35 cellular contexts compared by ENCODE assay signal in genomic region chr4:155249036-155249566, GRCh38. TPM values are rescaled to one million over a fixed set of nuclear protein-coding genes. Genes with fewer than 3 reads are reported as not detected.
DNase-seq lines count a peak whose midpoint lies in the region; FAIRE-seq and TF ChIP-seq lines count a peak whose summit lies in the region.
"Had no signal": no experiment of that assay in that cellular context is flagged by ENCODE, and none has a peak within 500 bp of the region (broad histone marks: within the 10 kb centered on the region; RNA-seq: fewer than 3 reads in every experiment).

No MANE protein-coding gene starts in this region.

- no peak overlapping the region for H4K8ac ChIP-seq in mesendoderm (ENCODE audit: low read depth, low read length)

- H2AK5ac ChIP-seq in mesendoderm (ENCODE audit: low read length) = no peak overlapping the region

- H3K4me3 ChIP-seq in WERI-Rb-1 (ENCODE audit: low read depth, low read length) (peak overlapping the region; percentile 24), mesendoderm (ENCODE audit: low read length) (no peak overlapping the region)
- H3K4me3 ChIP-seq: adrenal gland, hepatocyte, pancreas, smooth muscle cell, suprapubic skin had no signal

- no TSS peak for BruUV-seq in Calu3 (replicated peaks; lab: Mats Ljungman, UMichigan)

- no peaks in the 10 kb centered on the region for H3K9me3 ChIP-seq in WERI-Rb-1 (ENCODE audit: severe bottlenecking)
- H3K9me3 ChIP-seq: adrenal gland, pancreas, suprapubic skin had no signal

- H3K9me3 Mint-ChIP-seq in Calu3 (ENCODE audit: low read depth, unreplicated experiment) (no peaks in the 10 kb centered on the region), type B pancreatic cell (no peaks in the 10 kb centered on the region)
- H3K9me3 Mint-ChIP-seq: activated naive CD4-positive, alpha-beta T cell treated with anti-CD3 and anti-CD28 coated beads, Interleukin-2, amount 10 ng/mL, durations not matched to agents 7 days and 5 days; brain; CD4-positive, alpha-beta T cell; memory B cell had no signal

- WGBS in mesendoderm (ENCODE audit: extremely low coverage, insufficient coverage, low lambda C conversion rate) = no CpG with 5 or more reads among the region's 7 CpGs

- H3K4me2 ChIP-seq in mesendoderm (ENCODE audit: low read length) = no peak overlapping the region
- H3K4me2 ChIP-seq: hepatocyte, smooth muscle cell had no signal

- no peak overlapping the region for H3K56ac ChIP-seq in mesendoderm (ENCODE audit: low read length)

- H3K9ac ChIP-seq in mesendoderm (ENCODE audit: low read length) = no peak overlapping the region

- intact Hi-C loops in Calu3 (cut with micrococcal nuclease; ENCODE audit: unreplicated experiment) = no loop called here

- H3K27me3 ChIP-seq in WERI-Rb-1 (ENCODE audit: insufficient read depth, low read depth, severe bottlenecking) = no peaks in the 10 kb centered on the region
- no peaks in the 10 kb centered on the region for H3K27me3 ChIP-seq in mesendoderm (ENCODE audit: insufficient read depth, low read length, poor library complexity)
- H3K27me3 ChIP-seq: adrenal gland, pancreas, suprapubic skin had no signal

- H3K79me2 ChIP-seq in mesendoderm (ENCODE audit: control insufficient read depth, insufficient read depth, low read length) = no peaks in the 10 kb centered on the region
- H3K79me2 ChIP-seq: hepatocyte had no signal

- H3K4me1 ChIP-seq in mesendoderm (ENCODE audit: control insufficient read depth, low read depth, low read length) = no peaks in the 10 kb centered on the region
- H3K4me1 ChIP-seq: adrenal gland, pancreas, suprapubic skin had no signal

- H3K27ac Mint-ChIP-seq in Calu3 (ENCODE audit: unreplicated experiment) = no peak overlapping the region
- no peak overlapping the region for H3K27ac Mint-ChIP-seq in type B pancreatic cell
- H3K27ac Mint-ChIP-seq: activated CD8-positive, alpha-beta T cell treated with anti-CD3 and anti-CD28 coated beads, Interleukin-2, amount 10 ng/mL, durations not matched to agents 7 days and 5 days; activated naive CD4-positive, alpha-beta T cell treated with anti-CD3 and anti-CD28 coated beads, Interleukin-2, amount 10 ng/mL, durations not matched to agents 7 days and 5 days; CD4-positive, alpha-beta T cell; memory B cell; T-helper 17 cell had no signal

- H3K4me3 Mint-ChIP-seq in Calu3 (ENCODE audit: low read depth, unreplicated experiment) (no peak overlapping the region), type B pancreatic cell (no peak overlapping the region)
- H3K4me3 Mint-ChIP-seq: activated CD8-positive, alpha-beta T cell treated with anti-CD3 and anti-CD28 coated beads, Interleukin-2, amount 10 ng/mL, durations not matched to agents 7 days and 5 days; activated naive CD4-positive, alpha-beta T cell treated with anti-CD3 and anti-CD28 coated beads, Interleukin-2, amount 10 ng/mL, durations not matched to agents 7 days and 5 days; CD4-positive, alpha-beta T cell; memory B cell; T-helper 17 cell had no signal

- H3K27me3 Mint-ChIP-seq in Calu3 (ENCODE audit: unreplicated experiment) = no peaks in the 10 kb centered on the region
- H3K27me3 Mint-ChIP-seq in type B pancreatic cell = peaks cover 8% of the 10 kb centered on the region
- H3K27me3 Mint-ChIP-seq: activated naive CD4-positive, alpha-beta T cell treated with anti-CD3 and anti-CD28 coated beads, Interleukin-2, amount 10 ng/mL, durations not matched to agents 7 days and 5 days had no signal

- TF ChIP-seq CTCF in D721Med (IDR thresholded peaks at IDR 0.05; ENCODE audit: insufficient read depth, missing control alignments) = no peak
- TF ChIP-seq CTCF in WERI-Rb-1 (IDR thresholded peaks at IDR 0.05; ENCODE audit: low read depth, low read length) = no peak
- no peak for TF ChIP-seq CTCF in Calu3 (IDR thresholded peaks at IDR 0.05; ENCODE audit: unreplicated experiment)
- no peak for TF ChIP-seq CTCF in type B pancreatic cell (conservative IDR thresholded peaks at IDR 0.05)

- no peak overlapping the region for H4K5ac ChIP-seq in mesendoderm (ENCODE audit: low read length)

- no peak overlapping the region for H3K18ac ChIP-seq in mesendoderm (ENCODE audit: low read length)

- H3K27ac ChIP-seq in WERI-Rb-1 (peak overlapping the region; percentile 82), mesendoderm (ENCODE audit: low read depth, low read length) (no peak overlapping the region)
- H3K27ac ChIP-seq: adrenal gland, dorsolateral prefrontal cortex, hepatocyte, pancreas, suprapubic skin had no signal

- H2BK15ac ChIP-seq in mesendoderm (replicated peaks; ENCODE audit: low read depth) = no peak overlapping the region

- no peaks in the 10 kb centered on the region for H3K36me3 Mint-ChIP-seq in Calu3 (ENCODE audit: insufficient read depth, unreplicated experiment)
- H3K36me3 Mint-ChIP-seq in type B pancreatic cell = no peaks in the 10 kb centered on the region
- H3K36me3 Mint-ChIP-seq: activated naive CD4-positive, alpha-beta T cell treated with anti-CD3 and anti-CD28 coated beads, Interleukin-2, amount 10 ng/mL, durations not matched to agents 7 days and 5 days; brain; memory B cell had no signal

- H2BK5ac ChIP-seq in mesendoderm (ENCODE audit: low read length) = no peak overlapping the region

- H3K4ac ChIP-seq in mesendoderm (ENCODE audit: low read depth, low read length) = no peak overlapping the region

- FAIRE-seq in D721Med (lab: Jason Lieb, UNC) = peak; percentile 94
- FAIRE-seq: endothelial cell of umbilical vein, GM19239, H1, HTR-8/SVneo, pancreas had no signal

- H3K79me1 ChIP-seq in mesendoderm (ENCODE audit: low read length) = no peaks in the 10 kb centered on the region

- H3K36me3 ChIP-seq in WERI-Rb-1 (no peaks in the 10 kb centered on the region), mesendoderm (ENCODE audit: control insufficient read depth, insufficient read depth, low read length) (no peaks in the 10 kb centered on the region)
- H3K36me3 ChIP-seq: adrenal gland, pancreas, suprapubic skin had no signal

- CTCF ChIA-PET in Calu3 (lab: Charles Lee) = no interaction called here

- H2BK120ac ChIP-seq in mesendoderm (ENCODE audit: low read depth, low read length) = no peak overlapping the region

- H3K4me1 Mint-ChIP-seq in Calu3 (ENCODE audit: low read depth, unreplicated experiment) = no peaks in the 10 kb centered on the region
- peaks cover 14% of the 10 kb centered on the region for H3K4me1 Mint-ChIP-seq in type B pancreatic cell (ENCODE audit: unreplicated experiment)
- H3K4me1 Mint-ChIP-seq: activated naive CD4-positive, alpha-beta T cell treated with anti-CD3 and anti-CD28 coated beads, Interleukin-2, amount 10 ng/mL, durations not matched to agents 7 days and 5 days; memory B cell; T-helper 17 cell had no signal

- H3K23ac ChIP-seq in mesendoderm (ENCODE audit: low read length) = no peak overlapping the region

- no peak for DNase-seq in D721Med (ENCODE audit: insufficient read length, low spot score)
- DNase-seq in NCI-H526 treated with DMSO at 0.1 percent for 48 hours (lab: John Stamatoyannopoulos, UW) = peak; percentile 69
- peak; percentile 90 for DNase-seq in WERI-Rb-1
- peak; percentile 8 for DNase-seq in mesendoderm
- DNase-seq in Calu3 = no peak
- no peak for DNase-seq in type B pancreatic cell (ENCODE audit: extremely low spot score, unreplicated experiment)
- no peak for DNase-seq in MV-4-11 (lab: John Stamatoyannopoulos, UW)
- DNase-seq in cerebellum (ENCODE audit: low spot score) = no peak
- DNase-seq: activated CD8-positive, alpha-beta T cell treated with anti-CD3 and anti-CD28 coated beads, Interleukin-2, amount 10 ng/mL, durations not matched to agents 7 days and 5 days; activated naive CD4-positive, alpha-beta T cell treated with anti-CD3 and anti-CD28 coated beads, Interleukin-2, amount 10 ng/mL, durations not matched to agents 7 days and 5 days; adrenal gland; AML-193; CD4-positive, alpha-beta T cell; dorsolateral prefrontal cortex; left colon; NCI-H1105; NCI-H2029; NCI-H446 treated with DMSO at 0.1 percent for 48 hours; pancreas; right cardiac atrium; Right ventricle myocardium superior; stimulated activated naive CD4-positive, alpha-beta T cell; T-helper 17 cell had no signal

RNA-seq across cellular contexts. Expression of gene NPY2R, which starts 40.7 kb away (rescaled TPM):
- polyA plus RNA-seq in mesendoderm (2013, experiment 1 of 2) = 0.31 TPM
- polyA plus RNA-seq in mesendoderm (2013, experiment 2 of 2) = 0.29 TPM
- total RNA-seq in Calu3 (2022) = not detected in 2 replicates
- total RNA-seq in type B pancreatic cell (ENCODE audit: low replicate concordance) = 0.43 TPM in 1 of 2 replicates, not detected in the other
- 0.91 TPM for total RNA-seq in cerebellum
- total RNA-seq: A673; activated CD8-positive, alpha-beta T cell treated with anti-CD3 and anti-CD28 coated beads, Interleukin-2, amount 10 ng/mL, durations not matched to agents 7 days and 5 days; CD4-positive, alpha-beta T cell; chondrocyte; endothelial cell of umbilical vein; pancreas; Right ventricle myocardium superior; smooth muscle cell; T-helper 17 cell; ureter had no signal
- polyA plus RNA-seq: endothelial cell of umbilical vein, smooth muscle cell had no signal

Comparison
In these comparisons a context has a peak if more than half of its experiments do, and no peak if none do; other contexts are left out.
1. DNase-seq: peak in NCI-H526 treated with DMSO at 0.1 percent for 48 hours (single experiment), WERI-Rb-1 (single experiment) and mesendoderm (single experiment); none in D721Med (single experiment), Calu3 (single experiment), type B pancreatic cell (single experiment), MV-4-11 (single experiment) and cerebellum (single experiment).